13 cellular contexts compared by ENCODE assay signal in genomic region chr19:48539503-48540096, GRCh38. TPM values are rescaled to one million over a fixed set of nuclear protein-coding genes. Genes with fewer than 3 reads are reported as not detected.
DNase-seq lines count a peak whose midpoint lies in the region; ATAC-seq and TF ChIP-seq lines count a peak whose summit lies in the region.
"Had no signal": no experiment of that assay in that cellular context is flagged by ENCODE, and none has a peak within 500 bp of the region (broad histone marks: within the 10 kb centered on the region; RNA-seq: fewer than 3 reads in every experiment).

No MANE protein-coding gene starts in this region.

- no peak overlapping the region for H3K27ac Mint-ChIP-seq in naive thymus-derived CD8-positive, alpha-beta T cell
- H3K27ac Mint-ChIP-seq: activated CD4-positive, alpha-beta memory T cell treated with anti-CD3 and anti-CD28 coated beads, Interleukin-2, amount 10 ng/mL, durations not matched to agents 7 days and 5 days had no signal

- H3K9me3 ChIP-seq in fibroblast of lung (ENCODE audit: control insufficient read depth, insufficient read depth, low read depth, low read length): no peaks in the 10 kb centered on the region
- H3K9me3 ChIP-seq: BLaER1 treated with 17β-estradiol and CSF1 and Interleukin-3, amounts not matched to agents 10 nM and 100 nM had no signal

- H3K4me1 Mint-ChIP-seq in naive thymus-derived CD8-positive, alpha-beta T cell: peaks cover 0 to 2% (median 0%) of the 10 kb centered on the region in 4 donors
- H3K4me1 Mint-ChIP-seq: activated CD4-positive, alpha-beta memory T cell treated with anti-CD3 and anti-CD28 coated beads, Interleukin-2, amount 10 ng/mL, durations not matched to agents 7 days and 5 days had no signal

- no peak overlapping the region for H3K9ac ChIP-seq in fibroblast of lung (ENCODE audit: insufficient read depth, low read length)
- H3K9ac ChIP-seq: BLaER1 treated with 17β-estradiol and CSF1 and Interleukin-3, amounts not matched to agents 10 nM and 100 nM had no signal

- H3K27ac ChIP-seq in fibroblast of lung (ENCODE audit: insufficient read depth, low read length): no peak overlapping the region
- H3K27ac ChIP-seq: BLaER1 treated with 17β-estradiol and CSF1 and Interleukin-3, amounts not matched to agents 10 nM and 100 nM; skin epidermis had no signal

- no peak overlapping the region for H2AFZ ChIP-seq in fibroblast of lung (ENCODE audit: low read length)

- no peaks in the 10 kb centered on the region for H3K36me3 ChIP-seq in fibroblast of lung (ENCODE audit: control insufficient read depth, insufficient read depth, low read length)
- H3K36me3 ChIP-seq: BLaER1 treated with 17β-estradiol and CSF1 and Interleukin-3, amounts not matched to agents 10 nM and 100 nM had no signal

- H3K36me3 Mint-ChIP-seq in naive thymus-derived CD8-positive, alpha-beta T cell: no peaks in the 10 kb centered on the region

- H3K4me3 ChIP-seq in AG10803 (ENCODE audit: low read length): no peak overlapping the region
- H3K4me3 ChIP-seq in fibroblast of lung (replicated peaks in 1 of 4; ENCODE audit: control extremely low read depth in 1 of 4, insufficient read depth in 1 of 4, low read depth in 3 of 4, low read length in 4 of 4): no peak overlapping the region
- H3K4me3 ChIP-seq: BLaER1 treated with 17β-estradiol and CSF1 and Interleukin-3, amounts not matched to agents 10 nM and 100 nM; skin epidermis had no signal

- DNase-seq in AG10803 (ENCODE audit: low read depth) (peak; percentile 28), NCI-H1092 treated with DMSO at 0.1 percent for 48 hours (lab: John Stamatoyannopoulos, UW) (peak; percentile 90), OCI-M1 (lab: John Stamatoyannopoulos, UW) (peak; percentile 60), fibroblast of lung (ENCODE audit: low read depth in 2 of 2) (peak; percentile 53 to 62), GM03348 (ENCODE audit: low spot score) (no peak)
- no peak for DNase-seq in naive thymus-derived CD8-positive, alpha-beta T cell
- DNase-seq: activated CD4-positive, alpha-beta memory T cell treated with anti-CD3 and anti-CD28 coated beads, Interleukin-2, amount 10 ng/mL, durations not matched to agents 7 days and 5 days; kidney glomerular epithelial cell had no signal

- H3K27me3 Mint-ChIP-seq in naive thymus-derived CD8-positive, alpha-beta T cell: peaks cover 0 to 3% (median 1%) of the 10 kb centered on the region in 5 donors
- H3K27me3 Mint-ChIP-seq: activated CD4-positive, alpha-beta memory T cell treated with anti-CD3 and anti-CD28 coated beads, Interleukin-2, amount 10 ng/mL, durations not matched to agents 7 days and 5 days had no signal

- H3K4me3 Mint-ChIP-seq in naive thymus-derived CD8-positive, alpha-beta T cell: no peak overlapping the region
- H3K4me3 Mint-ChIP-seq: activated CD4-positive, alpha-beta memory T cell treated with anti-CD3 and anti-CD28 coated beads, Interleukin-2, amount 10 ng/mL, durations not matched to agents 7 days and 5 days had no signal

- TF ChIP-seq CTCF in AG10803 (conservative IDR thresholded peaks at IDR 0.05; ENCODE audit: low read length) (no peak), fibroblast of lung (conservative IDR thresholded peaks at IDR 0.05 in 1 of 2, IDR thresholded peaks at IDR 0.05 in 1 of 2; ENCODE audit: low read depth in 1 of 2, low read length in 2 of 2) (no peak)

- H3K4me2 ChIP-seq in fibroblast of lung (ENCODE audit: extremely low read depth, insufficient read depth, low read length): no peak overlapping the region
- H3K4me2 ChIP-seq: BLaER1 treated with 17β-estradiol and CSF1 and Interleukin-3, amounts not matched to agents 10 nM and 100 nM had no signal

- no peaks in the 10 kb centered on the region for H3K79me2 ChIP-seq in fibroblast of lung (ENCODE audit: control insufficient read depth, insufficient read depth, low read length)

- H3K27me3 ChIP-seq in fibroblast of lung (ENCODE audit: control insufficient read depth, insufficient read depth, low read length): no peaks in the 10 kb centered on the region
- H3K27me3 ChIP-seq: BLaER1 treated with 17β-estradiol and CSF1 and Interleukin-3, amounts not matched to agents 10 nM and 100 nM had no signal

- ATAC-seq in naive thymus-derived CD8-positive, alpha-beta T cell: no peak
- ATAC-seq in GM19351 (IDR thresholded peaks at IDR 0.05; ENCODE audit: unreplicated experiment): no peak
- ATAC-seq in HG03460 (IDR thresholded peaks at IDR 0.05; ENCODE audit: unreplicated experiment): no peak

- H4K20me1 ChIP-seq in fibroblast of lung (ENCODE audit: control insufficient read depth, extremely low read depth, insufficient read depth, low read length): no peaks in the 10 kb centered on the region
- H4K20me1 ChIP-seq: BLaER1 treated with 17β-estradiol and CSF1 and Interleukin-3, amounts not matched to agents 10 nM and 100 nM had no signal

- POLR2A ChIA-PET in naive thymus-derived CD8-positive, alpha-beta T cell (lab: Charles Lee): interaction anchor here (0.6 to 0.7 kb wide), 4 partner anchors 14 to 1179 kb away, joined by 4 to 7 read pairs (median 4); no protein-coding TSS in a partner anchor

- no peaks in the 10 kb centered on the region for H3K9me3 Mint-ChIP-seq in naive thymus-derived CD8-positive, alpha-beta T cell
- H3K9me3 Mint-ChIP-seq: activated CD4-positive, alpha-beta memory T cell treated with anti-CD3 and anti-CD28 coated beads, Interleukin-2, amount 10 ng/mL, durations not matched to agents 7 days and 5 days had no signal

- no peaks in the 10 kb centered on the region for H3K4me1 ChIP-seq in fibroblast of lung (ENCODE audit: control insufficient read depth, extremely low read depth, insufficient read depth, low read length)

RNA-seq across cellular contexts. Expression of gene SULT2B1, which starts 12.4 kb away (rescaled TPM):
- total RNA-seq in fibroblast of lung: 0.33 TPM in 1 of 2 replicates, not detected in the other
- 0.10 TPM in 1 of 2 replicates, not detected in the other for polyA plus RNA-seq in fibroblast of lung
- 0.13 and 0.23 TPM in 2 replicates for polyA plus RNA-seq in fibroblast of lung (2012)
- not detected in 2 replicates for polyA minus RNA-seq in fibroblast of lung (ENCODE audit: low replicate concordance)
- total RNA-seq in naive thymus-derived CD8-positive, alpha-beta T cell: not detected
- under 1 TPM in 1 of 3 donors, not detected in 2; 0.18 TPM for polyA plus RNA-seq in naive thymus-derived CD8-positive, alpha-beta T cell
- total RNA-seq: activated CD4-positive, alpha-beta memory T cell treated with anti-CD3 and anti-CD28 coated beads, Interleukin-2, amount 10 ng/mL, durations not matched to agents 7 days and 5 days; subcutaneous adipose tissue had no signal

RNA-seq across cellular contexts. Expression of gene LMTK3, which starts 28.0 kb away (rescaled TPM):
- total RNA-seq in fibroblast of lung: under 0.01 and 0.17 TPM in 2 replicates
- 0.01 TPM in 1 of 2 replicates, not detected in the other for polyA plus RNA-seq in fibroblast of lung
- 0.10 and 0.14 TPM in 2 replicates for polyA plus RNA-seq in fibroblast of lung (2012)
- 0.37 TPM in 1 of 2 replicates, not detected in the other for polyA minus RNA-seq in fibroblast of lung (ENCODE audit: low replicate concordance)
- total RNA-seq in naive thymus-derived CD8-positive, alpha-beta T cell: 10 to 100 TPM; 21.4 to 21.5 TPM
- under 1 TPM in 1 of 3 donors, not detected in 2; 0.15 TPM for polyA plus RNA-seq in naive thymus-derived CD8-positive, alpha-beta T cell
- total RNA-seq: subcutaneous adipose tissue had no signal

Comparison
In these comparisons a context has a peak if more than half of its experiments do, and no peak if none do; other contexts are left out.
1. DNase-seq: peak in AG10803 (single experiment), NCI-H1092 treated with DMSO at 0.1 percent for 48 hours (single experiment), OCI-M1 (single experiment) and fibroblast of lung (2 of 2); none in naive thymus-derived CD8-positive, alpha-beta T cell (0 of 10) and GM03348 (single experiment).
2. RNA of gene LMTK3, which starts 28.0 kb away (total RNA-seq): 21.4 to 21.5 TPM in naive thymus-derived CD8-positive, alpha-beta T cell; under 0.01 to 0.17 TPM in fibroblast of lung; every median in the first group is over 10 times any median in the second.